ENCODE assay signal across 1 cellular context in genomic region chr17:41645371-41646063, GRCh38.
TF ChIP-seq lines count a peak whose summit lies in the region.

No MANE protein-coding gene starts in this region.

TF ChIP-seq in GM23338, 12 proteins besides CTCF, POLR2A, EP300 and RAD21:
- TF ChIP-seq ZNF462 (CRISPR knock-in tag; IDR thresholded peaks at IDR 0.05): no peak
- no peak for TF ChIP-seq NANOG (IDR thresholded peaks at IDR 0.05; ENCODE audit: borderline replicate concordance)
- no peak for TF ChIP-seq CREB1 (CRISPR knock-in tag; IDR thresholded peaks at IDR 0.05; ENCODE audit: low read depth)
- no peak for TF ChIP-seq POLR2AphosphoS5 (IDR thresholded peaks at IDR 0.05; ENCODE audit: low read depth)
- TF ChIP-seq ZNF331 (CRISPR knock-in tag; IDR thresholded peaks at IDR 0.05; ENCODE audit: low read depth): no peak
- TF ChIP-seq EZH2 (IDR thresholded peaks at IDR 0.05; ENCODE audit: low read depth, unreplicated experiment): no peak
- no peak for TF ChIP-seq JUNB (IDR thresholded peaks at IDR 0.05; ENCODE audit: unreplicated experiment)
